ENCODE assay signal across 27 cellular contexts in genomic region chr2:67560818-67561221, GRCh38.
DNase-seq lines count a peak whose midpoint lies in the region; ATAC-seq, FAIRE-seq and TF ChIP-seq lines count a peak whose summit lies in the region.
"Had no signal": no experiment of that assay in that cellular context is flagged by ENCODE, and none has a peak within 500 bp of the region (broad histone marks: within the 10 kb centered on the region; RNA-seq: fewer than 3 reads in every experiment).

No MANE protein-coding gene starts in this region.

- peak overlapping the region; percentile 36 for H4K8ac ChIP-seq in mesenchymal stem cell (ENCODE audit: low read length)

- H3K79me2 ChIP-seq in endothelial cell of umbilical vein (ENCODE audit: control insufficient read depth, insufficient read depth, low read length): no peaks in the 10 kb centered on the region
- H3K79me2 ChIP-seq: parathyroid adenoma had no signal

- H2AK5ac ChIP-seq in mesenchymal stem cell (ENCODE audit: low read length, severe bottlenecking): no peak overlapping the region

- no peak overlapping the region for H2BK120ac ChIP-seq in mesenchymal stem cell (ENCODE audit: low read depth, low read length)

- H3K4me2 ChIP-seq in endothelial cell of umbilical vein (ENCODE audit: insufficient read depth, low read length): peak overlapping the region; percentile 71
- H3K4me2 ChIP-seq in mesenchymal stem cell (ENCODE audit: low read length, poor library complexity, severe bottlenecking): no peak overlapping the region

- H3K79me1 ChIP-seq in mesenchymal stem cell (replicated peaks; ENCODE audit: low read length, poor library complexity, severe bottlenecking): no peaks in the 10 kb centered on the region

- ATAC-seq in heart left ventricle: no peak
- no peak for ATAC-seq in GM18505 (IDR thresholded peaks at IDR 0.05; ENCODE audit: unreplicated experiment)
- ATAC-seq in effector memory CD8-positive, alpha-beta T cell (replicated peaks): no peak
- ATAC-seq: activated T-cell treated with anti-CD3 and anti-CD28 coated beads, Interleukin-2, amount 50 U/mL, for 72 hours; stimulated activated naive CD8-positive, alpha-beta T cell treated with anti-CD3 and anti-CD28 coated beads, Interleukin-15, amount 100 ng/mL, for 72 hours had no signal

- DNase-seq in heart left ventricle (no peak), cardiac septum (ENCODE audit: low spot score) (no peak), endothelial cell of umbilical vein (ENCODE audit: low read depth, low spot score) (no peak), mesenchymal stem cell (peak; percentile 78), HK-2 (ENCODE audit: unreplicated experiment) (no peak), H54 (ENCODE audit: insufficient read length, low spot score) (no peak)
- no peak for DNase-seq in effector memory CD8-positive, alpha-beta T cell
- DNase-seq: activated B cell treated with CpG ODN at 0.5 μM for 24 hours; activated CD8-positive, alpha-beta memory T cell treated with anti-CD3 and anti-CD28 coated beads for 24 hours; activated T-cell treated with anti-CD3 and anti-CD28 coated beads, Interleukin-2, amount 50 U/mL, for 72 hours; GF-D8; glutamatergic neuron; MM.1S; NCI-H1436 treated with DMSO at 0.1 percent for 48 hours; NCI-H2171 treated with DMSO at 0.1 percent for 48 hours; NCI-H526 treated with DMSO at 0.1 percent for 48 hours; SJCRH30; stimulated activated CD4-positive, alpha-beta T cell treated with anti-CD3 and anti-CD28 coated beads, Interleukin-2, amount 100 ng/mL, for 48 hours; stimulated activated naive CD8-positive, alpha-beta T cell treated with anti-CD3 and anti-CD28 coated beads, Interleukin-15, amount 100 ng/mL, for 72 hours had no signal

- H3K27me3 ChIP-seq in heart left ventricle (no peaks in the 10 kb centered on the region), endothelial cell of umbilical vein (ENCODE audit: control insufficient read depth in 2 of 2, insufficient read depth in 2 of 2, low read length in 2 of 2) (no peaks in the 10 kb centered on the region), mesenchymal stem cell (ENCODE audit: control insufficient read depth in 1 of 2, insufficient read depth in 1 of 2, low read length in 2 of 2) (no peaks in the 10 kb centered on the region)

- H2BK12ac ChIP-seq in mesenchymal stem cell (ENCODE audit: low read length in 2 of 2): no peak overlapping the region

- peaks cover 0 to 11% of the 10 kb centered on the region in 2 donors for H3K27me3 Mint-ChIP-seq in effector memory CD8-positive, alpha-beta T cell
- H3K27me3 Mint-ChIP-seq: activated B cell treated with CpG ODN at 0.5 μM for 24 hours; activated naive CD8-positive, alpha-beta T cell had no signal

- H3K4me1 ChIP-seq in heart left ventricle: peaks cover 0 to 19% (median 7%) of the 10 kb centered on the region in 12 donors
- peaks cover 27% of the 10 kb centered on the region for H3K4me1 ChIP-seq in endothelial cell of umbilical vein (ENCODE audit: control insufficient read depth, extremely low read depth, insufficient read depth, low read length)
- H3K4me1 ChIP-seq in mesenchymal stem cell (ENCODE audit: control insufficient read depth, insufficient read depth, low read depth, low read length): peaks cover 1% of the 10 kb centered on the region
- H3K4me1 ChIP-seq: parathyroid adenoma, SJCRH30 had no signal

- no peaks in the 10 kb centered on the region for H4K20me1 ChIP-seq in endothelial cell of umbilical vein (replicated peaks; ENCODE audit: control insufficient read depth, extremely low read depth, insufficient read depth, low read length)

- FAIRE-seq in endothelial cell of umbilical vein (lab: Jason Lieb, UNC): no peak
- no peak for FAIRE-seq in H54 (lab: Jason Lieb, UNC)
- FAIRE-seq: A204.1 had no signal

- H3K27ac Mint-ChIP-seq in effector memory CD8-positive, alpha-beta T cell: no peak overlapping the region
- H3K27ac Mint-ChIP-seq: activated B cell treated with CpG ODN at 0.5 μM for 24 hours; activated naive CD8-positive, alpha-beta T cell; activated T-cell treated with anti-CD3 and anti-CD28 coated beads, Interleukin-2, amount 50 U/mL, for 72 hours; CD14-positive monocyte; stimulated activated naive CD8-positive, alpha-beta T cell treated with anti-CD3 and anti-CD28 coated beads, Interleukin-15, amount 100 ng/mL, for 72 hours had no signal

- TF ChIP-seq CTCF in heart left ventricle (IDR thresholded peaks at IDR 0.05) (no peak), endothelial cell of umbilical vein (IDR thresholded peaks at IDR 0.05; ENCODE audit: extremely low read depth in 1 of 2, insufficient read depth in 1 of 2, low read depth in 1 of 2, low read length in 2 of 2) (no peak)

- H4K91ac ChIP-seq in mesenchymal stem cell (ENCODE audit: low read length): no peak overlapping the region

- H3K4me3 ChIP-seq in heart left ventricle: no peak overlapping the region
- peak overlapping the region in 1 of 3 experiments; percentile 8 for H3K4me3 ChIP-seq in endothelial cell of umbilical vein (replicated peaks in 1 of 3; ENCODE audit: insufficient read depth in 1 of 3, low read depth in 1 of 3, low read length in 3 of 3)
- no peak overlapping the region for H3K4me3 ChIP-seq in mesenchymal stem cell (ENCODE audit: insufficient read depth in 1 of 2, low read depth in 1 of 2, low read length in 2 of 2)
- H3K4me3 ChIP-seq: lung, SJCRH30, skin epidermis had no signal

- H2BK5ac ChIP-seq in mesenchymal stem cell (ENCODE audit: low read depth, low read length, poor library complexity, severe bottlenecking): no peak overlapping the region

- no peaks in the 10 kb centered on the region for H3K9me3 ChIP-seq in heart left ventricle
- H3K9me3 ChIP-seq in endothelial cell of umbilical vein (replicated peaks; ENCODE audit: control insufficient read depth, insufficient read depth, low read length): no peaks in the 10 kb centered on the region
- no peaks in the 10 kb centered on the region for H3K9me3 ChIP-seq in mesenchymal stem cell (ENCODE audit: control insufficient read depth, low read length)
- H3K9me3 ChIP-seq: SJCRH30 had no signal

- H2BK15ac ChIP-seq in mesenchymal stem cell (ENCODE audit: low read depth, poor library complexity, severe bottlenecking): no peak overlapping the region

- H3K36me3 Mint-ChIP-seq in effector memory CD8-positive, alpha-beta T cell (ENCODE audit: insufficient read depth): no peaks in the 10 kb centered on the region
- H3K36me3 Mint-ChIP-seq: activated naive CD8-positive, alpha-beta T cell; CD14-positive monocyte had no signal

- no peak overlapping the region for H3K4me3 Mint-ChIP-seq in effector memory CD8-positive, alpha-beta T cell
- H3K4me3 Mint-ChIP-seq: activated B cell treated with CpG ODN at 0.5 μM for 24 hours; activated naive CD8-positive, alpha-beta T cell; activated T-cell treated with anti-CD3 and anti-CD28 coated beads, Interleukin-2, amount 50 U/mL, for 72 hours; CD14-positive monocyte; stimulated activated naive CD8-positive, alpha-beta T cell treated with anti-CD3 and anti-CD28 coated beads, Interleukin-15, amount 100 ng/mL, for 72 hours had no signal

- no peak overlapping the region for H3K18ac ChIP-seq in mesenchymal stem cell (ENCODE audit: low read depth in 1 of 2, low read length in 2 of 2)

- no peaks in the 10 kb centered on the region for H3K9me1 ChIP-seq in endothelial cell of umbilical vein (replicated peaks; ENCODE audit: control insufficient read depth, extremely low read depth, insufficient read depth, low read length)

- H3K36me3 ChIP-seq in heart left ventricle: no peaks in the 10 kb centered on the region
- no peaks in the 10 kb centered on the region for H3K36me3 ChIP-seq in endothelial cell of umbilical vein (ENCODE audit: control insufficient read depth in 2 of 2, extremely low read depth in 1 of 2, insufficient read depth in 2 of 2, low read length in 2 of 2)
- H3K36me3 ChIP-seq in mesenchymal stem cell (ENCODE audit: control insufficient read depth in 1 of 2, insufficient read depth in 2 of 2, low read depth in 1 of 2, low read length in 2 of 2): no peaks in the 10 kb centered on the region
- H3K36me3 ChIP-seq: SJCRH30 had no signal

- H3K14ac ChIP-seq in mesenchymal stem cell (ENCODE audit: low read length in 2 of 2): no peak overlapping the region

- no TSS peak for BruUV-seq in endothelial cell of umbilical vein (replicated peaks; lab: Mats Ljungman, UMichigan)

- H3K9ac ChIP-seq in endothelial cell of umbilical vein (replicated peaks; ENCODE audit: extremely low read depth, insufficient read depth, low read length) (peak overlapping the region; percentile 68), mesenchymal stem cell (ENCODE audit: low read length) (no peak overlapping the region)
- H3K9ac ChIP-seq: parathyroid adenoma had no signal

- H3K4me1 Mint-ChIP-seq in effector memory CD8-positive, alpha-beta T cell (ENCODE audit: low read depth in 2 of 2): no peaks in the 10 kb centered on the region
- H3K4me1 Mint-ChIP-seq: activated B cell treated with CpG ODN at 0.5 μM for 24 hours; CD14-positive monocyte; stimulated activated naive CD8-positive, alpha-beta T cell treated with anti-CD3 and anti-CD28 coated beads, Interleukin-15, amount 100 ng/mL, for 72 hours had no signal

- CTCF ChIA-PET in endothelial cell of umbilical vein (lab: Charles Lee): interaction anchor here (0.6 to 2.0 kb wide), 9 partner anchors 15 to 471 kb away, joined by 3 to 8 read pairs (median 4); no protein-coding TSS in a partner anchor

- POLR2A ChIA-PET in endothelial cell of umbilical vein (lab: Charles Lee): no interaction called here

- peak overlapping the region; percentile 43 to 91 (median 70) for H3K27ac ChIP-seq in heart left ventricle
- H3K27ac ChIP-seq in endothelial cell of umbilical vein (ENCODE audit: insufficient read depth, low read depth, low read length): peak overlapping the region; percentile 92
- no peak overlapping the region for H3K27ac ChIP-seq in mesenchymal stem cell (ENCODE audit: low read length, poor library complexity, severe bottlenecking)
- H3K27ac ChIP-seq: HL-60, parathyroid adenoma, SJCRH30, skin epidermis had no signal

- peak overlapping the region; percentile 46 for H2AFZ ChIP-seq in endothelial cell of umbilical vein (ENCODE audit: low read depth, low read length)
- H2AFZ ChIP-seq in mesenchymal stem cell (ENCODE audit: low read depth, low read length): no peak overlapping the region
- H2AFZ ChIP-seq: parathyroid adenoma had no signal

- no peak overlapping the region for H3K4ac ChIP-seq in mesenchymal stem cell (ENCODE audit: low read depth in 1 of 2, low read length in 2 of 2)

- no peak for TF ChIP-seq POLR2A in heart left ventricle (IDR thresholded peaks at IDR 0.05)
- no peak for TF ChIP-seq POLR2A in endothelial cell of umbilical vein (IDR thresholded peaks at IDR 0.05; ENCODE audit: low read depth, low read length)
- no peak for TF ChIP-seq POLR2A in H54 (IDR thresholded peaks at IDR 0.05; ENCODE audit: low read depth, low read length)
- no peak for TF ChIP-seq POLR2A in GM18505 (IDR thresholded peaks at IDR 0.05; ENCODE audit: borderline replicate concordance, extremely low read depth, insufficient read depth, insufficient read length)

- H3K9me3 Mint-ChIP-seq in effector memory CD8-positive, alpha-beta T cell: no peaks in the 10 kb centered on the region
- H3K9me3 Mint-ChIP-seq: activated B cell treated with CpG ODN at 0.5 μM for 24 hours had no signal

- H3K23ac ChIP-seq in mesenchymal stem cell (ENCODE audit: low read length in 2 of 2): no peak overlapping the region

- dilution Hi-C loops in endothelial cell of umbilical vein (cut with MboI; ENCODE audit: extremely low pct_ligation_motif_present, low sequenced_read_pairs): no loop called here

- 22 to 42% (median 39%) methylated on average over 2 of the region's 2 CpGs for WGBS in heart left ventricle, 4 donors
- WGBS in mesenchymal stem cell: 50% methylated on average over 1 of the region's 2 CpGs

- intact Hi-C loops in heart left ventricle (cut with DNase I) (loop anchor here in 3 of 10 donors (2.0 to 5.0 kb wide), 4 partner anchors 81 to 114 kb away; no protein-coding TSS in a partner anchor), cardiac septum (cut with DNase I) (loop anchor here (5.0 kb wide), 2 partner anchors 86 to 114 kb away; no protein-coding TSS in a partner anchor), endothelial cell of umbilical vein (cut with micrococcal nuclease) (loop anchor here (1.0 to 10.0 kb wide), 5 partner anchors 58 to 976 kb away; no protein-coding TSS in a partner anchor)
